In genomic region chr1:78676996-78677395, GRCh38 we compare ENCODE assay signal across 9 cellular contexts. TPM values are rescaled to one million over a fixed set of nuclear protein-coding genes. Genes with fewer than 3 reads are reported as not detected.
"Had no signal": no experiment of that assay in that cellular context is flagged by ENCODE, and none has a peak within 500 bp of the region (broad histone marks: within the 10 kb centered on the region; RNA-seq: fewer than 3 reads in every experiment).

No MANE protein-coding gene starts in this region.

- H3K4me3 ChIP-seq: body of pancreas, cardiac muscle cell, Peyer's patch had no signal

- H3K9me2 ChIP-seq: SK-N-SH had no signal

- H3K27ac ChIP-seq: body of pancreas, cardiac muscle cell, KMS-11, Peyer's patch, VCaP had no signal

- H3K9me3 ChIP-seq: body of pancreas, Peyer's patch, SK-N-SH had no signal

- H3K27me3 ChIP-seq: body of pancreas, cardiac muscle cell, Peyer's patch had no signal

- H3K9ac ChIP-seq: KMS-11, SK-N-SH had no signal

- H3K4me1 ChIP-seq: body of pancreas, Peyer's patch had no signal

- H3K4me2 ChIP-seq: KMS-11, SK-N-SH had no signal

- H3K36me3 ChIP-seq: cardiac muscle cell, Peyer's patch had no signal

- DNase-seq: activated T-cell treated with anti-CD3 and anti-CD28 coated beads, Interleukin-2, amount 50 U/mL, for 48 hours; aorta; SIG-M5 had no signal

RNA-seq across cellular contexts. Expression of gene IFI44, which starts 27.4 kb away (rescaled TPM):
- total RNA-seq: cardiac muscle cell had no signal
